Comparison of ENCODE assay signal across 26 cellular contexts in genomic region chr17:9457005-9457404, GRCh38.
"Had no signal": no experiment of that assay in that cellular context is flagged by ENCODE, and none has a peak within 500 bp of the region (broad histone marks: within the 10 kb centered on the region; RNA-seq: fewer than 3 reads in every experiment).

No MANE protein-coding gene starts in this region.

- H3K4me3 ChIP-seq: PC-9, SJSA1 had no signal

- H3K36me3 ChIP-seq: SJSA1 had no signal

- H3K4me1 ChIP-seq: SJSA1 had no signal

- H2AFZ ChIP-seq: PC-9 had no signal

- H3K27ac ChIP-seq: PC-9, RWPE1, SJSA1 had no signal

- H3K9ac ChIP-seq: SK-N-SH had no signal

- H3K9me3 ChIP-seq: SJSA1, SK-N-SH had no signal

- ATAC-seq: Panc1 had no signal

- H3K27me3 ChIP-seq: SJSA1 had no signal

- H3K4me2 ChIP-seq: PC-9, SK-N-SH had no signal

- DNase-seq: Karpas-422, KG1, MV-4-11, NCI-H1092, NCI-H1105, NCI-H1417 treated with DMSO at 0.1 percent for 48 hours, NCI-H1436 treated with DMSO at 0.1 percent for 48 hours, NCI-H1694 treated with DMSO at 0.1 percent for 48 hours, NCI-H187 treated with DMSO at 0.1 percent for 48 hours, NCI-H2029, NCI-H2081, NCI-H2171 treated with DMSO at 0.1 percent for 48 hours, NCI-H2227 treated with DMSO at 0.1 percent for 48 hours, NCI-H345, NCI-H446, NCI-H510A treated with DMSO at 0.1 percent for 48 hours, NCI-H524 treated with DMSO at 0.1 percent for 48 hours, NCI-H526 treated with DMSO at 0.1 percent for 48 hours, NCI-H774, PC-9, SHP77 treated with DMSO at 0.1 percent for 48 hours, SK-N-SH, SW 1271 had no signal
